ENCODE assay signal across 3 cellular contexts in the genomic region with DNA sequence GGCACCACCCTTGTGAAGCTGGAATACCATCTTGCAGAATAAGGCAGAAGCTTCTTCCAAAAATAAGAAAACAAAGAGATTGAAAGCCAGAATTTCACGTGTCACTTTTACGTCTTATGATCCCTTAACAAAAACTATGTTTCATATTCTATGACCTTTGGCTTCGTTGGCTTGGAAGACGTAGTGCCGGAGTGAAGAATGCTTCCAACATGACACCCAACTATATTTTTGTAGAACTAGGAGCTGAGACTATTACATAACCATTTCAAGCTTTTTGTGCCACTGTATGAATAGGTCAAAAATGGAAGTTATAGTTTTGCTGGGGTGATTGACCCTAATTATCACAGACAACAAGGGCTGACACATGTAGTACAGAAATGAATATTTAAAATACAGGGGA.
"Had no signal": no experiment of that assay in that cellular context is flagged by ENCODE, and none has a peak within 500 bp of the region (broad histone marks: within the 10 kb centered on the region; RNA-seq: fewer than 3 reads in every experiment).

No MANE protein-coding gene starts in this region.

- DNase-seq: GDM1, GF-D8 had no signal

- H3K4me3 ChIP-seq: GM12878 had no signal

- ATAC-seq: GM12878 had no signal
